In the genomic region with DNA sequence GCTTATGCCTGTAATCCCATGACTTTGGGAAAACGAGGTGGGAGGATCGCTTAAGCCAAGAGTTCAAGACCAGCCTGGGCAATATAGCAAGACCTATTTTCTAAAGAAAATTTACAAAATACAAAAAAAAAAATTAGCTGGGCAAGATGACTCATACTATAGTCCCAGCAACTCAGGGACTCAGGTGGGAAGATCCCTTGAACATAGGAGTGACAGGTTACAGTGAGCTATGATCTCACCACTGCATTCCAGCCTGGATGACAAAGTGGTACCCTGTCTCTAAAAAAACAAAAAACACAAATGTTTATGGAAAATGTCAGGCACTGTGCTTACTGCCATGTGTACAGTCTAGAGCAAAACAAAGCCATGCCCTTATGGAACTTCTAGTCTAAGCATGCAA, we compare ENCODE assay signal across 31 cellular contexts.
"Had no signal": no experiment of that assay in that cellular context is flagged by ENCODE, and none has a peak within 500 bp of the region (broad histone marks: within the 10 kb centered on the region; RNA-seq: fewer than 3 reads in every experiment).

No MANE protein-coding gene starts in this region.

- H3K4me1 Mint-ChIP-seq: activated CD4-positive, alpha-beta T cell treated with anti-CD3 and anti-CD28 coated beads for 36 hours; activated CD4-positive, alpha-beta T cell treated with anti-CD3 and anti-CD28 coated beads, Interleukin-2, amount 10 ng/mL, durations not matched to agents 24 days and 14 days; activated CD8-positive, alpha-beta memory T cell treated with anti-CD3 and anti-CD28 coated beads, Interleukin-2, amount 10 ng/mL, durations not matched to agents 7 days and 5 days; activated naive CD4-positive, alpha-beta T cell treated with anti-CD3 and anti-CD28 coated beads, Interleukin-2, amount 10 ng/mL, durations not matched to agents 7 days and 5 days; activated naive CD8-positive, alpha-beta T cell treated with anti-CD3 and anti-CD28 coated beads, Interleukin-2, amount 10 ng/mL, durations not matched to agents 7 days and 5 days; central memory CD8-positive, alpha-beta T cell; T-helper 17 cell had no signal

- H3K36me3 Mint-ChIP-seq: activated CD4-positive, alpha-beta memory T cell treated with anti-CD3 and anti-CD28 coated beads for 36 hours; activated CD8-positive, alpha-beta memory T cell treated with anti-CD3 and anti-CD28 coated beads, Interleukin-2, amount 10 ng/mL, durations not matched to agents 7 days and 5 days; activated naive CD4-positive, alpha-beta T cell treated with anti-CD3 and anti-CD28 coated beads, Interleukin-2, amount 10 ng/mL, durations not matched to agents 7 days and 5 days; activated naive CD4-positive, alpha-beta T cell treated with anti-CD3 and anti-CD28 coated beads, Interleukin-2, amount 50 U/mL, for 72 hours; activated naive CD8-positive, alpha-beta T cell treated with anti-CD3 and anti-CD28 coated beads, Interleukin-2, amount 10 ng/mL, durations not matched to agents 7 days and 5 days; brain had no signal

- H3K9me3 ChIP-seq: ascending aorta, breast epithelium, esophagus muscularis mucosa, gastroesophageal sphincter, heart right ventricle had no signal

- H3K27ac ChIP-seq: ascending aorta, breast epithelium, coronary artery, esophagus muscularis mucosa, gastroesophageal sphincter, heart right ventricle had no signal

- DNase-seq: activated CD4-positive, alpha-beta memory T cell treated with anti-CD3 and anti-CD28 coated beads for 36 hours; activated CD4-positive, alpha-beta T cell treated with anti-CD3 and anti-CD28 coated beads for 36 hours; activated CD4-positive, alpha-beta T cell treated with anti-CD3 and anti-CD28 coated beads, Interleukin-2, amount 10 ng/mL, durations not matched to agents 24 days and 14 days; activated CD4-positive, CD25-positive, alpha-beta regulatory T cell; activated CD4-positive, CD25-positive, alpha-beta regulatory T cell treated with anti-CD3 and anti-CD28 coated beads, Interleukin-2, amount 50 U/mL, for 72 hours; activated CD8-positive, alpha-beta memory T cell treated with anti-CD3 and anti-CD28 coated beads, Interleukin-2, amount 10 ng/mL, durations not matched to agents 7 days and 5 days; activated CD8-positive, alpha-beta memory T cell treated with anti-CD3 and anti-CD28 coated beads, Interleukin-2, amount 50 U/mL, for 4 hours; activated CD8-positive, alpha-beta T cell treated with anti-CD3 and anti-CD28 coated beads, Interleukin-2, amount 10 ng/mL, durations not matched to agents 7 days and 5 days; activated gamma-delta T cell; activated naive CD4-positive, alpha-beta T cell; activated naive CD4-positive, alpha-beta T cell treated with anti-CD3 and anti-CD28 coated beads, Interleukin-2, amount 10 ng/mL, durations not matched to agents 7 days and 5 days; activated naive CD8-positive, alpha-beta T cell treated with anti-CD3 and anti-CD28 coated beads, Interleukin-2, amount 10 ng/mL, durations not matched to agents 7 days and 5 days; activated T-cell treated with anti-CD3 and anti-CD28 coated beads, Interleukin-2, amount 50 U/mL, for 1 hour; activated T-cell treated with anti-CD3 and anti-CD28 coated beads, Interleukin-2, amount 50 U/mL, for 48 hours; dorsolateral prefrontal cortex; effector memory CD4-positive, alpha-beta T cell; endodermal cell; erythroblast; foreskin melanocyte; heart right ventricle; T-helper 1 cell; T-helper 17 cell had no signal

- H3K4me1 ChIP-seq: breast epithelium, esophagus muscularis mucosa, gastroesophageal sphincter, heart right ventricle had no signal

- ATAC-seq: activated CD4-positive, alpha-beta T cell treated with anti-CD3 and anti-CD28 coated beads for 36 hours; activated CD8-positive, alpha-beta memory T cell treated with anti-CD3 and anti-CD28 coated beads, Interleukin-2, amount 10 ng/mL, durations not matched to agents 7 days and 5 days; activated CD8-positive, alpha-beta T cell treated with anti-CD3 and anti-CD28 coated beads, Interleukin-2, amount 10 ng/mL, durations not matched to agents 7 days and 5 days; activated naive CD4-positive, alpha-beta T cell treated with anti-CD3 and anti-CD28 coated beads, Interleukin-2, amount 50 U/mL, for 72 hours; gastroesophageal sphincter; heart right ventricle; T-helper 17 cell had no signal

- H3K27ac Mint-ChIP-seq: activated CD4-positive, alpha-beta memory T cell treated with anti-CD3 and anti-CD28 coated beads for 36 hours; activated CD4-positive, alpha-beta T cell treated with anti-CD3 and anti-CD28 coated beads for 36 hours; activated CD4-positive, alpha-beta T cell treated with anti-CD3 and anti-CD28 coated beads, Interleukin-2, amount 10 ng/mL, durations not matched to agents 24 days and 14 days; activated CD8-positive, alpha-beta memory T cell treated with anti-CD3 and anti-CD28 coated beads, Interleukin-2, amount 10 ng/mL, durations not matched to agents 7 days and 5 days; activated CD8-positive, alpha-beta T cell treated with anti-CD3 and anti-CD28 coated beads, Interleukin-2, amount 10 ng/mL, durations not matched to agents 7 days and 5 days; activated naive CD4-positive, alpha-beta T cell treated with anti-CD3 and anti-CD28 coated beads, Interleukin-2, amount 10 ng/mL, durations not matched to agents 7 days and 5 days; activated naive CD4-positive, alpha-beta T cell treated with anti-CD3 and anti-CD28 coated beads, Interleukin-2, amount 50 U/mL, for 72 hours; activated naive CD8-positive, alpha-beta T cell treated with anti-CD3 and anti-CD28 coated beads, Interleukin-2, amount 10 ng/mL, durations not matched to agents 7 days and 5 days; brain; dendritic cell treated with granulocyte-macrophage colony-stimulating factor and Interleukin-4, amounts not matched to agents 40 ng/mL and 50 ng/mL, for 4 days; endodermal cell; T-helper 17 cell had no signal

- H3K36me3 ChIP-seq: ascending aorta, breast epithelium, esophagus muscularis mucosa, gastroesophageal sphincter, heart right ventricle had no signal

- H3K4me3 ChIP-seq: ascending aorta, breast epithelium, coronary artery, dorsolateral prefrontal cortex, esophagus muscularis mucosa, gastroesophageal sphincter, heart right ventricle had no signal

- H3K9me3 Mint-ChIP-seq: activated CD4-positive, alpha-beta memory T cell treated with anti-CD3 and anti-CD28 coated beads for 36 hours; activated CD4-positive, alpha-beta T cell treated with anti-CD3 and anti-CD28 coated beads, Interleukin-2, amount 10 ng/mL, durations not matched to agents 24 days and 14 days; activated naive CD4-positive, alpha-beta T cell treated with anti-CD3 and anti-CD28 coated beads, Interleukin-2, amount 10 ng/mL, durations not matched to agents 7 days and 5 days; activated naive CD8-positive, alpha-beta T cell treated with anti-CD3 and anti-CD28 coated beads, Interleukin-2, amount 10 ng/mL, durations not matched to agents 7 days and 5 days; brain; dendritic cell treated with granulocyte-macrophage colony-stimulating factor and Interleukin-4, amounts not matched to agents 40 ng/mL and 50 ng/mL, for 4 days; endodermal cell had no signal

- H3K27me3 Mint-ChIP-seq: activated CD4-positive, alpha-beta memory T cell treated with anti-CD3 and anti-CD28 coated beads for 36 hours; activated CD4-positive, alpha-beta T cell treated with anti-CD3 and anti-CD28 coated beads for 36 hours; activated CD4-positive, alpha-beta T cell treated with anti-CD3 and anti-CD28 coated beads, Interleukin-2, amount 10 ng/mL, durations not matched to agents 24 days and 14 days; activated CD8-positive, alpha-beta memory T cell treated with anti-CD3 and anti-CD28 coated beads, Interleukin-2, amount 10 ng/mL, durations not matched to agents 7 days and 5 days; activated naive CD4-positive, alpha-beta T cell treated with anti-CD3 and anti-CD28 coated beads, Interleukin-2, amount 10 ng/mL, durations not matched to agents 7 days and 5 days; brain; central memory CD8-positive, alpha-beta T cell; dendritic cell treated with granulocyte-macrophage colony-stimulating factor and Interleukin-4, amounts not matched to agents 40 ng/mL and 50 ng/mL, for 4 days had no signal

- H3K4me3 Mint-ChIP-seq: activated CD4-positive, alpha-beta memory T cell treated with anti-CD3 and anti-CD28 coated beads for 36 hours; activated CD4-positive, alpha-beta T cell treated with anti-CD3 and anti-CD28 coated beads for 36 hours; activated CD4-positive, alpha-beta T cell treated with anti-CD3 and anti-CD28 coated beads, Interleukin-2, amount 10 ng/mL, durations not matched to agents 24 days and 14 days; activated CD8-positive, alpha-beta memory T cell treated with anti-CD3 and anti-CD28 coated beads, Interleukin-2, amount 10 ng/mL, durations not matched to agents 7 days and 5 days; activated CD8-positive, alpha-beta T cell treated with anti-CD3 and anti-CD28 coated beads, Interleukin-2, amount 10 ng/mL, durations not matched to agents 7 days and 5 days; activated naive CD4-positive, alpha-beta T cell treated with anti-CD3 and anti-CD28 coated beads, Interleukin-2, amount 10 ng/mL, durations not matched to agents 7 days and 5 days; activated naive CD8-positive, alpha-beta T cell treated with anti-CD3 and anti-CD28 coated beads, Interleukin-2, amount 10 ng/mL, durations not matched to agents 7 days and 5 days; brain; central memory CD8-positive, alpha-beta T cell; dendritic cell treated with granulocyte-macrophage colony-stimulating factor and Interleukin-4, amounts not matched to agents 40 ng/mL and 50 ng/mL, for 4 days; endodermal cell; T-helper 17 cell had no signal

- H3K27me3 ChIP-seq: ascending aorta, breast epithelium, dorsolateral prefrontal cortex, esophagus muscularis mucosa, gastroesophageal sphincter, heart right ventricle had no signal
